Comparison of ENCODE assay signal across 1 cellular context in the genomic region with DNA sequence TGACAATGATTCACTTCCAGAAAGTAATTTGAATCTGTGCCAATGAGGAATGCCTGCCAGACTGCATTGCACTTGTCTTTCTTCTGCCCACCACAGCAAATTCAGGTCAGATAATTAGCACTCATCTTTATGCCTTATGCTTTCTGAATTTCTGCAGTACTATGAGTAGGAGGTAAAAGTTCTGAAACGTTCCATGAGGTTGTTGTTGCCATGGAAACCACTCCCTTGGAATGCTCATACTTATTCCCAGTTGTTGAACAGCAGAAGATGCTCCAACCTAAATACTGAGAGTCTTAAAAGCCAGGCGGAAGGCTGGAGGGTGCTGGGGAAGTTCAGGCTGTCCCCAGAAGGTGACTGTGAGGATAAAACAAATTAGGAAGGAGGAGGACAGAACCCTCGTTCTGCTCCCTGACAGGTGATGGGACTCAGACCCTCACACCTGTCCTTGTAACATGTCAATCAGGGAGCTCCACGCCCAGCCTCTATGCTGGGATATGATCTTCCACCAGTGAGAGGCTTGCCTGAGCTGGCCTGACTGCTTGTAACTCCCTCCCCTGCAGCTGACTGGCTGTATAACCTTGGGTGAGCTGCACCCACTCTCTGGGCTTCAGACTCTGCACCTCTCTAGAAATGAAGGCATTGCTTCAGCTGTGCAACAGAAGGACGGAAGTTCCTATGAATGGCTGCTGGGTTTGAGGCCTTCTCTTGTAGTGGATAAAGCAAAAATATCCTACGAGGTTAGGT.
TF ChIP-seq lines count a peak whose summit lies in the region.

No MANE protein-coding gene starts in this region.

TF ChIP-seq in WTC11, 78 proteins besides CTCF, POLR2A, EP300 and RAD21:
- TF ChIP-seq, protein P1, sequence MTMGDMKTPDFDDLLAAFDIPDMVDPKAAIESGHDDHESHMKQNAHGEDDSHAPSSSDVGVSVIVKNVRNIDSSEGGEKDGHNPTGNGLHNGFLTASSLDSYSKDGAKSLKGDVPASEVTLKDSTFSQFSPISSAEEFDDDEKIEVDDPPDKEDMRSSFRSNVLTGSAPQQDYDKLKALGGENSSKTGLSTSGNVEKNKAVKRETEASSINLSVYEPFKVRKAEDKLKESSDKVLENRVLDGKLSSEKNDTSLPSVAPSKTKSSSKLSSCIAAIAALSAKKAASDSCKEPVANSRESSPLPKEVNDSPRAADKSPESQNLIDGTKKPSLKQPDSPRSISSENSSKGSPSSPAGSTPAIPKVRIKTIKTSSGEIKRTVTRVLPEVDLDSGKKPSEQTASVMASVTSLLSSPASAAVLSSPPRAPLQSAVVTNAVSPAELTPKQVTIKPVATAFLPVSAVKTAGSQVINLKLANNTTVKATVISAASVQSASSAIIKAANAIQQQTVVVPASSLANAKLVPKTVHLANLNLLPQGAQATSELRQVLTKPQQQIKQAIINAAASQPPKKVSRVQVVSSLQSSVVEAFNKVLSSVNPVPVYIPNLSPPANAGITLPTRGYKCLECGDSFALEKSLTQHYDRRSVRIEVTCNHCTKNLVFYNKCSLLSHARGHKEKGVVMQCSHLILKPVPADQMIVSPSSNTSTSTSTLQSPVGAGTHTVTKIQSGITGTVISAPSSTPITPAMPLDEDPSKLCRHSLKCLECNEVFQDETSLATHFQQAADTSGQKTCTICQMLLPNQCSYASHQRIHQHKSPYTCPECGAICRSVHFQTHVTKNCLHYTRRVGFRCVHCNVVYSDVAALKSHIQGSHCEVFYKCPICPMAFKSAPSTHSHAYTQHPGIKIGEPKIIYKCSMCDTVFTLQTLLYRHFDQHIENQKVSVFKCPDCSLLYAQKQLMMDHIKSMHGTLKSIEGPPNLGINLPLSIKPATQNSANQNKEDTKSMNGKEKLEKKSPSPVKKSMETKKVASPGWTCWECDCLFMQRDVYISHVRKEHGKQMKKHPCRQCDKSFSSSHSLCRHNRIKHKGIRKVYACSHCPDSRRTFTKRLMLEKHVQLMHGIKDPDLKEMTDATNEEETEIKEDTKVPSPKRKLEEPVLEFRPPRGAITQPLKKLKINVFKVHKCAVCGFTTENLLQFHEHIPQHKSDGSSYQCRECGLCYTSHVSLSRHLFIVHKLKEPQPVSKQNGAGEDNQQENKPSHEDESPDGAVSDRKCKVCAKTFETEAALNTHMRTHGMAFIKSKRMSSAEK (CRISPR knock-in tag; IDR thresholded peaks at IDR 0.05; ENCODE audit: borderline replicate concordance), result no peak
- TF ChIP-seq RELA (CRISPR knock-in tag; IDR thresholded peaks at IDR 0.05; ENCODE audit: borderline replicate concordance), result no peak
